8 cellular contexts compared by ENCODE assay signal in the genomic region with DNA sequence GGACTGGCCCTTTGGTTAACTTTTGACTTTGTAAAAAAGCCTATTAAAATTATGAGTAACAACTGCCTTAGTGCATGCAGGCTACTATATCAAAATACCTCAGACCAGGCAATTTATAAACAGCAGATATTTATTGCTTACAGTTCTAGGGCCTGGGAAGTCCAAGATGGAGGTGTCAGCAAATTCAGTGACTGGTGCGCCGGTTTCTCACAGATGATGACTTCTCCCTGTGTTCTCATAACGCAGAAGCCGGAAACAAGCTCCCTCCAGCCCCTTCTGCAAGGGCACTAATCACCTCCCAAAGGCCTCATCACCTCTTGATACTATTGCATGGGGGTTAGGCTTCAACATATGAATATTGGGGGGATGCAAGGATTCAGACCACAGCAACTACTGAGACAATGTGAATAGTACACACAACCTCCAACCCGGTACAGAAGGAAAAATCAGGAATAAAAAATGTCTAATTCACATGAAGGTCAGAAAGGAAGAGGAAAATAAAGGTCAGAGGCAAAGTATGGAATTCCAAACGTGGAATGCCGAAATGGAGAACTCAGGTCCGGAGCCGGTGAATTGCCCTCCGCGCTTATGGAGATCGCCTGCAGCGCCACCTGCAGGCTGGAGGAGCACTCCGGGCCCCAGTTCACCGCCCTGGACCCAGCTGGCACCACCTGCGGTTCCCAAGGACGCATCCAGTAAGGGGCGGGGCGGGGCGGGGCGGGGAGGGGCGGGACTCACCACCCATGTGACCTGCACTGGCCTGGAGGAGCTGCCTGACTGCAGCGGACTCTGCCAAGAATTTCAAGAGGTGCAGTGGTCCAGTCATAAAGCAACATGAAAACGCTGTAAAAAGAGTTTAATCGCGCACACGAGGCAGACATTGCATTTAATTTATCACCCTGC.
DNase-seq lines count a peak whose midpoint lies in the region; ATAC-seq, FAIRE-seq and TF ChIP-seq lines count a peak whose summit lies in the region.

No MANE protein-coding gene starts in this region.

- no peak overlapping the region for H3K9ac ChIP-seq in HepG2 (ENCODE audit: insufficient read depth, low read depth, low read length)

- no peak overlapping the region for H2AFZ ChIP-seq in HepG2 (ENCODE audit: low read length)

- no TSS peak for BruUV-seq in HepG2 (replicated peaks; lab: Mats Ljungman, UMichigan)

- TF ChIP-seq RAD21 in HepG2 (CRISPR knock-in tag; IDR thresholded peaks at IDR 0.05): no peak

- TF ChIP-seq EP300 in HepG2 (IDR thresholded peaks at IDR 0.05; ENCODE audit: low read depth in 2 of 2, low read length in 2 of 2) (no peak), HepG2 (CRISPR knock-in tag; IDR thresholded peaks at IDR 0.05; ENCODE audit: borderline replicate concordance) (no peak)

- CTCF ChIA-PET in HepG2 (lab: Yijun Ruan, JAX; ENCODE audit: low intra/inter-chr PET ratio, low total read pairs): no interaction called here

- no peaks in the 10 kb centered on the region for H3K79me2 ChIP-seq in HepG2 (ENCODE audit: insufficient read depth, low read length)

- no peak for FAIRE-seq in HepG2 (lab: Jason Lieb, UNC)

- DNase-seq in ELF-1 (ENCODE audit: low read depth, low spot score) (peak; percentile 92), LNCaP clone FGC (ENCODE audit: low read depth) (peak; percentile 71), HepG2 (ENCODE audit: low spot score) (peak; percentile 64), NK-92 (lab: John Stamatoyannopoulos, UW; ENCODE audit: unreplicated experiment) (no peak), prostate gland (ENCODE audit: low spot score) (no peak)
- peak; percentile 22 for DNase-seq in activated naive CD8-positive, alpha-beta T cell treated with anti-CD3 and anti-CD28 coated beads, Interleukin-2, amount 50 U/mL, for 24 hours

- no peaks in the 10 kb centered on the region for H3K27me3 Mint-ChIP-seq in activated naive CD8-positive, alpha-beta T cell treated with anti-CD3 and anti-CD28 coated beads, Interleukin-2, amount 50 U/mL, for 24 hours

- H3K27ac ChIP-seq in HepG2 (ENCODE audit: extremely low read length, insufficient read depth, low read length): no peak overlapping the region
- no peak overlapping the region for H3K27ac ChIP-seq in prostate gland

- peaks cover 23% of the 10 kb centered on the region for H3K9me3 Mint-ChIP-seq in activated naive CD8-positive, alpha-beta T cell treated with anti-CD3 and anti-CD28 coated beads, Interleukin-2, amount 50 U/mL, for 24 hours

- H3K27me3 ChIP-seq in HepG2 (ENCODE audit: control insufficient read depth in 1 of 2, insufficient read depth in 2 of 2, low read length in 2 of 2) (peaks cover 1 to 29% of the 10 kb centered on the region in 2 experiments; a peak in 2 of 5 replicates), prostate gland (replicated peaks; ENCODE audit: insufficient read depth) (no peaks in the 10 kb centered on the region)

- no peaks in the 10 kb centered on the region for H4K20me1 ChIP-seq in HepG2 (ENCODE audit: insufficient read depth, low read length)

- no peaks in the 10 kb centered on the region for H3K4me1 Mint-ChIP-seq in activated naive CD8-positive, alpha-beta T cell treated with anti-CD3 and anti-CD28 coated beads, Interleukin-2, amount 50 U/mL, for 24 hours

- POLR2A ChIA-PET in HepG2 (lab: Yijun Ruan, JAX): no interaction called here

- H3K4me3 ChIP-seq in LNCaP clone FGC (ENCODE audit: low read depth, low read length): peak overlapping the region; percentile 24; the same call in 1 of the 2 replicates
- no peak overlapping the region for H3K4me3 ChIP-seq in HepG2 (replicated peaks in 1 of 3; ENCODE audit: insufficient read depth in 1 of 3, low read depth in 2 of 3, low read length in 3 of 3)
- H3K4me3 ChIP-seq in prostate gland: no peak overlapping the region

- in situ Hi-C loops in HepG2 (cut with HindIII; ENCODE audit: extremely low pct_ligation_motif_present, low pct_unique_long_range_greater_than_20kb): no loop called here

- H3K4me1 ChIP-seq in HepG2 (ENCODE audit: insufficient read depth, low read length) (0 out of 2 replicates have a peak, but pooled peaks cover 7% of the 10 kb centered on the region), prostate gland (replicated peaks) (peaks cover 14% of the 10 kb centered on the region)

- H3K9me3 ChIP-seq in HepG2 (ENCODE audit: low read length) (no peaks in the 10 kb centered on the region), prostate gland (no peaks in the 10 kb centered on the region)

- no peak overlapping the region; the same call in 1 of the 2 replicates for H3K4me2 ChIP-seq in HepG2 (ENCODE audit: low read depth, low read length)

- H3K36me3 ChIP-seq in HepG2 (replicated peaks in 1 of 2; ENCODE audit: control insufficient read depth in 1 of 2, insufficient read depth in 2 of 2, low read length in 2 of 2) (no peaks in the 10 kb centered on the region), prostate gland (no peaks in the 10 kb centered on the region)

- intact Hi-C loops in HepG2 (cut with micrococcal nuclease; ENCODE audit: unreplicated experiment): no loop called here
- intact Hi-C loops in prostate gland (cut with DNase I): no loop called here

- H3K4me3 Mint-ChIP-seq in activated naive CD8-positive, alpha-beta T cell treated with anti-CD3 and anti-CD28 coated beads, Interleukin-2, amount 50 U/mL, for 24 hours: no peak overlapping the region

- peak; percentile 52 for ATAC-seq in activated naive CD8-positive, alpha-beta T cell treated with anti-CD3 and anti-CD28 coated beads, Interleukin-2, amount 50 U/mL, for 24 hours
- ATAC-seq in HepG2: peak; percentile 91
- no peak for ATAC-seq in HG03520 (IDR thresholded peaks at IDR 0.05; ENCODE audit: unreplicated experiment)
- ATAC-seq in HG02763 (IDR thresholded peaks at IDR 0.05; ENCODE audit: unreplicated experiment): no peak

- TF ChIP-seq POLR2A in HepG2 (IDR thresholded peaks at IDR 0.05; ENCODE audit: insufficient read depth in 1 of 2, low read depth in 2 of 2, low read length in 2 of 2): no peak
- TF ChIP-seq POLR2A in prostate gland (IDR thresholded peaks at IDR 0.05): no peak

- TF ChIP-seq CTCF in LNCaP clone FGC (IDR thresholded peaks at IDR 0.05; ENCODE audit: control insufficient read depth, extremely low read depth, insufficient read depth): peak; percentile 96
- peak; percentile 71 for TF ChIP-seq CTCF in HepG2 (CRISPR knock-in tag; IDR thresholded peaks at IDR 0.05)
- peak in 1 of 4 experiments; percentile 49 for TF ChIP-seq CTCF in prostate gland (IDR thresholded peaks at IDR 0.05)

- WGBS in HepG2 (ENCODE audit: low lambda C conversion rate): 45% methylated on average over 20 of the region's 27 CpGs
- WGBS in prostate gland: 52% methylated on average over 26 of the region's 27 CpGs

- H3K36me3 Mint-ChIP-seq in activated naive CD8-positive, alpha-beta T cell treated with anti-CD3 and anti-CD28 coated beads, Interleukin-2, amount 50 U/mL, for 24 hours (ENCODE audit: low read depth): no peaks in the 10 kb centered on the region

- no peak overlapping the region for H3K27ac Mint-ChIP-seq in activated naive CD8-positive, alpha-beta T cell treated with anti-CD3 and anti-CD28 coated beads, Interleukin-2, amount 50 U/mL, for 24 hours

TF ChIP-seq in HepG2, 621 proteins besides CTCF, POLR2A, EP300 and RAD21 (continues in another document):
- 0 out of 4 replicates have a peak, but pooled peaks of 1 of the 2 experiments have one; percentile 1 for TF ChIP-seq MAFK (conservative IDR thresholded peaks at IDR 0.05 in 1 of 2, IDR thresholded peaks at IDR 0.05 in 1 of 2; ENCODE audit: low read length in 2 of 2)
- TF ChIP-seq POGZ (CRISPR knock-in tag; IDR thresholded peaks at IDR 0.05): peak; percentile 49
- no peak for TF ChIP-seq ZNF616 (CRISPR knock-in tag; IDR thresholded peaks at IDR 0.05; ENCODE audit: low read depth)
- peak; percentile 85 for TF ChIP-seq HNRNPLL (IDR thresholded peaks at IDR 0.05; ENCODE audit: low read depth, low read length, poor library complexity, severe bottlenecking)
- TF ChIP-seq, protein P1, sequence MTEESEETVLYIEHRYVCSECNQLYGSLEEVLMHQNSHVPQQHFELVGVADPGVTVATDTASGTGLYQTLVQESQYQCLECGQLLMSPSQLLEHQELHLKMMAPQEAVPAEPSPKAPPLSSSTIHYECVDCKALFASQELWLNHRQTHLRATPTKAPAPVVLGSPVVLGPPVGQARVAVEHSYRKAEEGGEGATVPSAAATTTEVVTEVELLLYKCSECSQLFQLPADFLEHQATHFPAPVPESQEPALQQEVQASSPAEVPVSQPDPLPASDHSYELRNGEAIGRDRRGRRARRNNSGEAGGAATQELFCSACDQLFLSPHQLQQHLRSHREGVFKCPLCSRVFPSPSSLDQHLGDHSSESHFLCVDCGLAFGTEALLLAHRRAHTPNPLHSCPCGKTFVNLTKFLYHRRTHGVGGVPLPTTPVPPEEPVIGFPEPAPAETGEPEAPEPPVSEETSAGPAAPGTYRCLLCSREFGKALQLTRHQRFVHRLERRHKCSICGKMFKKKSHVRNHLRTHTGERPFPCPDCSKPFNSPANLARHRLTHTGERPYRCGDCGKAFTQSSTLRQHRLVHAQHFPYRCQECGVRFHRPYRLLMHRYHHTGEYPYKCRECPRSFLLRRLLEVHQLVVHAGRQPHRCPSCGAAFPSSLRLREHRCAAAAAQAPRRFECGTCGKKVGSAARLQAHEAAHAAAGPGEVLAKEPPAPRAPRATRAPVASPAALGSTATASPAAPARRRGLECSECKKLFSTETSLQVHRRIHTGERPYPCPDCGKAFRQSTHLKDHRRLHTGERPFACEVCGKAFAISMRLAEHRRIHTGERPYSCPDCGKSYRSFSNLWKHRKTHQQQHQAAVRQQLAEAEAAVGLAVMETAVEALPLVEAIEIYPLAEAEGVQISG (CRISPR knock-in tag; IDR thresholded peaks at IDR 0.05): peak; percentile 98
- TF ChIP-seq, protein P2, sequence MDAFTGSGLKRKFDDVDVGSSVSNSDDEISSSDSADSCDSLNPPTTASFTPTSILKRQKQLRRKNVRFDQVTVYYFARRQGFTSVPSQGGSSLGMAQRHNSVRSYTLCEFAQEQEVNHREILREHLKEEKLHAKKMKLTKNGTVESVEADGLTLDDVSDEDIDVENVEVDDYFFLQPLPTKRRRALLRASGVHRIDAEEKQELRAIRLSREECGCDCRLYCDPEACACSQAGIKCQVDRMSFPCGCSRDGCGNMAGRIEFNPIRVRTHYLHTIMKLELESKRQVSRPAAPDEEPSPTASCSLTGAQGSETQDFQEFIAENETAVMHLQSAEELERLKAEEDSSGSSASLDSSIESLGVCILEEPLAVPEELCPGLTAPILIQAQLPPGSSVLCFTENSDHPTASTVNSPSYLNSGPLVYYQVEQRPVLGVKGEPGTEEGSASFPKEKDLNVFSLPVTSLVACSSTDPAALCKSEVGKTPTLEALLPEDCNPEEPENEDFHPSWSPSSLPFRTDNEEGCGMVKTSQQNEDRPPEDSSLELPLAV (CRISPR knock-in tag; conservative IDR thresholded peaks at IDR 0.05; ENCODE audit: low read depth): no peak

Comparison
In these comparisons a context has a peak if more than half of its experiments do, and no peak if none do; other contexts are left out.
1. DNase-seq: peak in ELF-1 (single experiment), LNCaP clone FGC (single experiment), activated naive CD8-positive, alpha-beta T cell treated with anti-CD3 and anti-CD28 coated beads, Interleukin-2, amount 50 U/mL, for 24 hours (single experiment) and HepG2 (single experiment); none in NK-92 (single experiment) and prostate gland (single experiment).
2. ATAC-seq: peak in activated naive CD8-positive, alpha-beta T cell treated with anti-CD3 and anti-CD28 coated beads, Interleukin-2, amount 50 U/mL, for 24 hours (single experiment) and HepG2 (single experiment); none in HG03520 (single experiment) and HG02763 (single experiment).